ENCODE assay signal across 8 cellular contexts in the genomic region with DNA sequence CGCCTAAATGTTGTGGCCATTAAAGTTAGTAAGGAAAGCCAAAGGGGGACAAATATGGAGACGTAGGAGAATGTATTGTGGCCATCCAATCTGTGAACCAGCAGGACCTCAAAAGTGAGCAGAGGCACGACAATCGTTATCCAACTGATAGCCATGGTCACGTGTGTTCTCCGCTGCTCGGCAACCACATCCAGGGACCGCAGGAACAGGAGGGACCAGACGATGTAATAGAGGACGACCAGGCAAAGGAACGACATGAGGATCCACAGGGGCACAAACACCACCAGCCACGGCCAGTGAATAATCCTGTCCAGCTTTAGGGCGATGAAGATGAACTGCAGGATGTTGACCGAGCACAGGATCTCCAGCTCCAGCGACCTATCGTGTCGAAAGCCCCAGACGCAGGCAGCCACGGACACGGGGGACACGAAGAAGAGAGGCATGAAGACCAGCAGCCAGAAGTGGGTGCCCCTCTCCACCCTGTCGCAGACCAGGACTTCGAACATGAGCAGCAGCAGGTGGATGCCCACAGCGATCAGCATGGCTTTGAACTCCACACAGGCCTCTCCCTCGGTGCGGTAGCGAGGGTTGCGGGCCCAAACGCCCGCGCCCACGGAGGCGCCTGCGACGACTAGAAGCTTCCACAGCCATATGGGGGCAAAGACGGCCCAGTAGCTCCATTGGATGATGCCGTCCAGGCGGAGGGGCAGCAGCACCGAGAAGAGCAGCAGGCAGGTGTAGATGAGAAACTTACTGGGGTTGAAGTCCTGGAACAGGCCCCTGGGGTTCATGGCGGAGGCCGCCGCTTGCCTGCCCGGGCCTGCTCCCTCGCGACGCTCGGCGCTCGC. TPM values are rescaled to one million over a fixed set of nuclear protein-coding genes. Genes with fewer than 3 reads are reported as not detected.
A peak's percentile ranks its signal among the peaks of the same experiment; 100 is the strongest.
DNase-seq lines count a peak whose midpoint lies in the region; ATAC-seq and TF ChIP-seq lines count a peak whose summit lies in the region.

No MANE protein-coding gene starts in this region.

- H2BK15ac ChIP-seq in H9 (ENCODE audit: low read depth, low read length) = no peak overlapping the region

- peaks cover 4% of the 10 kb centered on the region for H3K9me3 ChIP-seq in H9 (ENCODE audit: control insufficient read depth, low read depth, low read length)
- peaks cover 0 to 6% (median 0%) of the 10 kb centered on the region in 8 donors for H3K9me3 ChIP-seq in spleen

- peaks cover 6 to 9% of the 10 kb centered on the region in 2 experiments for H3K9me3 Mint-ChIP-seq in H9
- H3K9me3 Mint-ChIP-seq in activated T-helper 1 cell treated with anti-CD3 and anti-CD28 coated beads, Interleukin-12 subunit alpha, Interleukin-12 subunit beta, Interleukin-2, Interleukin-4 antibody, amounts not matched to agents 30 ng/mL and 10 ng/mL and 1 ng/mL, durations not matched to agents 14 hours and 24 hours and 36 hours = no peaks in the 10 kb centered on the region

- no peak overlapping the region for H3K23ac ChIP-seq in H9 (ENCODE audit: insufficient read length, low read depth, low read length)

- intact Hi-C loops in activated T-helper 1 cell treated with anti-CD3 and anti-CD28 coated beads, Interleukin-12 subunit alpha, Interleukin-12 subunit beta, Interleukin-2, Interleukin-4 antibody, amounts not matched to agents 30 ng/mL and 10 ng/mL and 1 ng/mL, durations not matched to agents 14 hours and 24 hours and 36 hours (cut with micrococcal nuclease) = loop anchor here (1.0 to 2.0 kb wide), 5 partner anchors 10 to 543 kb away; a partner anchor contains a TSS
- intact Hi-C loops in spleen (cut with DNase I; ENCODE audit: low total_unique reads) = no loop called here

- H3K4me3 ChIP-seq in iPS-11a (ENCODE audit: low read depth, low read length) (peak overlapping the region; percentile 48), spleen (peak overlapping the region; percentile 45 to 74 (median 63))

- H3K79me2 ChIP-seq in H9 (ENCODE audit: insufficient read depth, low read length) = no peaks in the 10 kb centered on the region; the same call in 1 of the 2 replicates

- no peak overlapping the region for H4K5ac ChIP-seq in H9 (ENCODE audit: insufficient read length, low read depth, low read length)

- H3K23me2 ChIP-seq in H9 (ENCODE audit: insufficient read length, low read depth, low read length, poor library complexity, severe bottlenecking) = no peaks in the 10 kb centered on the region

- no peak overlapping the region for H4K91ac ChIP-seq in H9 (ENCODE audit: insufficient read length, low read depth, low read length)

- no peak overlapping the region for H2AFZ ChIP-seq in H9 (ENCODE audit: low read length)

- no peak overlapping the region for H3K4me2 ChIP-seq in H9 (ENCODE audit: insufficient read depth, insufficient read length, low read length)

- DNase-seq in H9 (peak; percentile 10), spleen (no peak), NK-92 (lab: John Stamatoyannopoulos, UW; ENCODE audit: unreplicated experiment) (no peak), NCI-H69 (lab: John Stamatoyannopoulos, UW) (no peak)
- no peak for DNase-seq in activated T-helper 1 cell treated with anti-CD3 and anti-CD28 coated beads, Interleukin-12 subunit alpha, Interleukin-12 subunit beta, Interleukin-2, Interleukin-4 antibody, amounts not matched to agents 30 ng/mL and 10 ng/mL and 1 ng/mL, durations not matched to agents 14 hours and 24 hours and 36 hours (ENCODE audit: low spot score)
- DNase-seq in stimulated activated CD4-positive, alpha-beta T cell treated with anti-CD3 and anti-CD28 coated beads, Interleukin-4, amount 100 ng/mL, for 4 hours = no peak

- peaks cover 51% of the 10 kb centered on the region for H3K27me3 Mint-ChIP-seq in H9 (ENCODE audit: low read depth)
- peaks cover 2% of the 10 kb centered on the region for H3K27me3 Mint-ChIP-seq in activated T-helper 1 cell treated with anti-CD3 and anti-CD28 coated beads, Interleukin-12 subunit alpha, Interleukin-12 subunit beta, Interleukin-2, Interleukin-4 antibody, amounts not matched to agents 30 ng/mL and 10 ng/mL and 1 ng/mL, durations not matched to agents 14 hours and 24 hours and 36 hours (ENCODE audit: insufficient read depth)

- ATAC-seq in HG02884 (IDR thresholded peaks at IDR 0.05; ENCODE audit: unreplicated experiment) = no peak

- no peak overlapping the region for H3K56ac ChIP-seq in H9 (ENCODE audit: insufficient read length, low read depth, low read length)

- peaks cover 23 to 34% of the 10 kb centered on the region in 2 experiments for H3K4me1 Mint-ChIP-seq in H9
- H3K4me1 Mint-ChIP-seq in activated T-helper 1 cell treated with anti-CD3 and anti-CD28 coated beads, Interleukin-12 subunit alpha, Interleukin-12 subunit beta, Interleukin-2, Interleukin-4 antibody, amounts not matched to agents 30 ng/mL and 10 ng/mL and 1 ng/mL, durations not matched to agents 14 hours and 24 hours and 36 hours (ENCODE audit: low read depth) = peaks cover 62% of the 10 kb centered on the region

- H3K14ac ChIP-seq in H9 (ENCODE audit: insufficient read depth, low read length) = no peak overlapping the region; the same call in 1 of the 2 replicates

- H4K8ac ChIP-seq in H9 (replicated peaks; ENCODE audit: insufficient read length, low read depth, low read length) = no peak overlapping the region

- H2BK20ac ChIP-seq in H9 (ENCODE audit: low read depth, low read length, poor library complexity, severe bottlenecking) = no peak overlapping the region

- peak overlapping the region; percentile 64 to 78 for H3K4me3 Mint-ChIP-seq in H9
- peak overlapping the region; percentile 83 for H3K4me3 Mint-ChIP-seq in activated T-helper 1 cell treated with anti-CD3 and anti-CD28 coated beads, Interleukin-12 subunit alpha, Interleukin-12 subunit beta, Interleukin-2, Interleukin-4 antibody, amounts not matched to agents 30 ng/mL and 10 ng/mL and 1 ng/mL, durations not matched to agents 14 hours and 24 hours and 36 hours

- H3K27ac ChIP-seq in H9 (ENCODE audit: insufficient read length, low read depth, low read length) (no peak overlapping the region), spleen (peak overlapping the region; percentile 87 to 98 (median 95))

- peaks cover 5% of the 10 kb centered on the region for H4K20me1 ChIP-seq in H9 (ENCODE audit: control insufficient read depth, insufficient read depth, insufficient read length)

- no peak overlapping the region for H2AK5ac ChIP-seq in H9 (ENCODE audit: insufficient read length, low read length)

- no peak for TF ChIP-seq POLR2A in spleen (IDR thresholded peaks at IDR 0.05)

- H3K36me3 Mint-ChIP-seq in H9 (ENCODE audit: insufficient read depth in 1 of 3, low read depth in 3 of 3) = peaks cover 10 to 25% (median 23%) of the 10 kb centered on the region in 3 experiments
- peaks cover 43% of the 10 kb centered on the region for H3K36me3 Mint-ChIP-seq in activated T-helper 1 cell treated with anti-CD3 and anti-CD28 coated beads, Interleukin-12 subunit alpha, Interleukin-12 subunit beta, Interleukin-2, Interleukin-4 antibody, amounts not matched to agents 30 ng/mL and 10 ng/mL and 1 ng/mL, durations not matched to agents 14 hours and 24 hours and 36 hours (ENCODE audit: low read depth)

- no peak overlapping the region for H3K9ac ChIP-seq in H9 (ENCODE audit: extremely low read depth, insufficient read length, low read length)

- peak overlapping the region; percentile 52 for H3K18ac ChIP-seq in H9 (ENCODE audit: insufficient read length, low read depth, low read length)

- H3K4me1 ChIP-seq in H9 (ENCODE audit: insufficient read depth, low read length) = no peaks in the 10 kb centered on the region
- H3K4me1 ChIP-seq in spleen = peaks cover 9 to 64% (median 42%) of the 10 kb centered on the region in 6 donors

- H2BK5ac ChIP-seq in H9 (ENCODE audit: insufficient read length, low read length) = no peak overlapping the region

- H2BK120ac ChIP-seq in H9 (ENCODE audit: low read depth, low read length, poor library complexity, severe bottlenecking) = no peak overlapping the region

- H3K36me3 ChIP-seq in spleen = peaks cover 0 to 33% (median 7%) of the 10 kb centered on the region in 6 donors

- peaks cover 10% of the 10 kb centered on the region; the same call in 1 of the 2 replicates for H3K27me3 ChIP-seq in H9 (ENCODE audit: insufficient read depth, low read length)
- H3K27me3 ChIP-seq in spleen (replicated peaks in 1 of 7) = no peaks in the 10 kb centered on the region

- no peaks in the 10 kb centered on the region for H3K79me1 ChIP-seq in H9 (ENCODE audit: insufficient read depth, low read depth, low read length, poor library complexity, severe bottlenecking)

- no peak overlapping the region for H3T11ph ChIP-seq in H9 (ENCODE audit: low read length)

- TF ChIP-seq CTCF in H9 (conservative IDR thresholded peaks at IDR 0.05) (no peak), spleen (IDR thresholded peaks at IDR 0.05 in 8 of 11, conservative IDR thresholded peaks at IDR 0.05 in 3 of 11) (no peak)

- peak overlapping the region in 1 of 3 experiments; percentile 76; a peak in 2 of 7 replicates for H3K27ac Mint-ChIP-seq in H9
- peak overlapping the region; percentile 92 for H3K27ac Mint-ChIP-seq in activated T-helper 1 cell treated with anti-CD3 and anti-CD28 coated beads, Interleukin-12 subunit alpha, Interleukin-12 subunit beta, Interleukin-2, Interleukin-4 antibody, amounts not matched to agents 30 ng/mL and 10 ng/mL and 1 ng/mL, durations not matched to agents 14 hours and 24 hours and 36 hours

- no peak overlapping the region for H2BK12ac ChIP-seq in H9 (ENCODE audit: insufficient read length, low read depth, low read length)

- no peak overlapping the region for H3K4ac ChIP-seq in H9 (ENCODE audit: low read depth, low read length)

- WGBS in H9 (ENCODE audit: extremely low coverage, insufficient read length, low lambda C conversion rate) = no CpG with 5 or more reads among the region's 49 CpGs
- WGBS in spleen, 5 donors = 80 to 89% (median 81%) methylated on average over 39 to 49 of the region's 49 CpGs

RNA-seq across cellular contexts. Expression of a gene that starts 0.8 kb away (rescaled TPM):
- 28.4 and 29.0 TPM in 2 replicates for total RNA-seq in H9 (2021)
- total RNA-seq in activated T-helper 1 cell treated with anti-CD3 and anti-CD28 coated beads, Interleukin-12 subunit alpha, Interleukin-12 subunit beta, Interleukin-2, Interleukin-4 antibody, amounts not matched to agents 30 ng/mL and 10 ng/mL and 1 ng/mL, durations not matched to agents 14 hours and 24 hours and 36 hours = 47.9 and 48.6 TPM in 2 replicates
- 10 to 100 TPM; 18.3 to 35.6 (median 23.6) TPM for total RNA-seq in spleen
- 1 to 10 TPM; 3.9 to 5.5 (median 4.0) TPM for polyA plus RNA-seq in spleen

RNA-seq across cellular contexts. Expression of a gene that starts 30.2 kb away (rescaled TPM):
- total RNA-seq in H9 (2021) (24.6 and 27.1 TPM in 2 replicates), spleen (100 to 1,000 TPM in 3 of 7 donors, 10 to 100 TPM in 4; 67.2 to 126 (median 96.3) TPM)
- total RNA-seq in activated T-helper 1 cell treated with anti-CD3 and anti-CD28 coated beads, Interleukin-12 subunit alpha, Interleukin-12 subunit beta, Interleukin-2, Interleukin-4 antibody, amounts not matched to agents 30 ng/mL and 10 ng/mL and 1 ng/mL, durations not matched to agents 14 hours and 24 hours and 36 hours = 79.7 and 84.2 TPM in 2 replicates
- 10 to 100 TPM; 26.6 to 61.5 (median 38.0) TPM for polyA plus RNA-seq in spleen
